ENCODE assay signal across 9 cellular contexts in genomic region chr7:150285849-150286754, GRCh38. TPM values are rescaled to one million over a fixed set of nuclear protein-coding genes. Genes with fewer than 3 reads are reported as not detected.
DNase-seq lines count a peak whose midpoint lies in the region; ATAC-seq and TF ChIP-seq lines count a peak whose summit lies in the region.
"Not testable (repeated sequence)": the region's sequence is repeated elsewhere in the genome, so short reads cannot be mapped to it uniquely, and the experiment has no call there.
"Had no signal": no experiment of that assay in that cellular context is flagged by ENCODE, and none has a peak within 500 bp of the region (broad histone marks: within the 10 kb centered on the region; RNA-seq: fewer than 3 reads in every experiment).

No MANE protein-coding gene starts in this region.

- H3K4me3 ChIP-seq in GM12864 (ENCODE audit: low read depth, low read length); aorta (ENCODE audit: low read length in 2 of 2): not testable (repeated sequence)

- H3K27me3 Mint-ChIP-seq in brain; osteocyte (ENCODE audit: unreplicated experiment): not testable (repeated sequence)

- WGBS in aorta, 2 donors = 26 to 29% methylated on average over 16 of the region's 16 CpGs

- peak overlapping the region in 1 of 5 experiments; percentile 1 for H3K27ac Mint-ChIP-seq in brain
- H3K27ac Mint-ChIP-seq in osteocyte (ENCODE audit: unreplicated experiment) = not testable (repeated sequence)

- not testable (repeated sequence) for H3K36me3 ChIP-seq in aorta (ENCODE audit: control insufficient read depth in 1 of 2, insufficient read depth in 2 of 2, low read length in 1 of 2)

- H3K36me3 Mint-ChIP-seq in brain; osteocyte (ENCODE audit: unreplicated experiment): not testable (repeated sequence)

- H3K27ac ChIP-seq in aorta (ENCODE audit: low read depth in 1 of 2, low read length in 2 of 2) = not testable (repeated sequence)

- peaks cover 10% of the 10 kb centered on the region for H3K4me1 Mint-ChIP-seq in brain
- H3K4me1 Mint-ChIP-seq in osteocyte (ENCODE audit: unreplicated experiment) = not testable (repeated sequence)

- not testable (repeated sequence) for H3K4me3 Mint-ChIP-seq in brain; osteocyte (ENCODE audit: unreplicated experiment)

- not testable (repeated sequence) for H3K9me3 ChIP-seq in aorta (ENCODE audit: control insufficient read depth, low read length)

- not testable (repeated sequence) for H3K4me1 ChIP-seq in aorta (ENCODE audit: control insufficient read depth in 1 of 2, insufficient read depth in 2 of 2, low read length in 2 of 2)

- intact Hi-C loops in left ventricle myocardium superior (cut with micrococcal nuclease) = not testable (repeated sequence)
- intact Hi-C loops in aorta (cut with DNase I) = loop anchor here (5.0 to 10.0 kb wide), 2 partner anchors 99 to 136 kb away; no protein-coding TSS in a partner anchor

- H3K27me3 ChIP-seq in aorta (ENCODE audit: control insufficient read depth in 1 of 2, insufficient read depth in 2 of 2, low read length in 1 of 2) = not testable (repeated sequence)

- H3K9me3 Mint-ChIP-seq in brain; osteocyte (ENCODE audit: unreplicated experiment): not testable (repeated sequence)

- TF ChIP-seq CTCF in GM12864 (IDR thresholded peaks at IDR 0.05; ENCODE audit: low read depth, low read length, missing control alignments) (peak; percentile 45), brain (conservative IDR thresholded peaks at IDR 0.05) (peak; percentile 84), osteocyte (IDR thresholded peaks at IDR 0.05) (peak; percentile 66)

- ATAC-seq in HG03108 (IDR thresholded peaks at IDR 0.05; ENCODE audit: unreplicated experiment) (peak; percentile 60), left ventricle myocardium superior (peak; percentile 94), aorta (ENCODE audit: low FRiP score) (peak; percentile 82)

- not testable (repeated sequence) for DNase-seq in GM12864 (ENCODE audit: low read depth); left ventricle myocardium superior; osteocyte (ENCODE audit: extremely low spot score, unreplicated experiment); aorta
- DNase-seq in NCI-H2196 (lab: John Stamatoyannopoulos, UW; ENCODE audit: unreplicated experiment) = peak; percentile 43
- peak; percentile 25 for DNase-seq in activated CD4-positive, alpha-beta T cell treated with anti-CD3 and anti-CD28 coated beads for 1 hour

RNA-seq across cellular contexts. Expression of gene LRRC61, which starts 37.1 kb away (rescaled TPM):
- polyA plus RNA-seq in brain (ENCODE audit: insufficient read depth, low read depth, low replicate concordance) (90.8 TPM), aorta (1 to 10 TPM in 1 of 2 donors, under 1 TPM in 1; 0.15 to 2.6 TPM)
- total RNA-seq in left ventricle myocardium superior (3.7 TPM), osteocyte (not detected in 2 replicates), aorta (1 to 10 TPM; 2.5 to 2.6 TPM)

RNA-seq across cellular contexts. Expression of gene ACTR3C, which starts 37.2 kb away (rescaled TPM):
- polyA plus RNA-seq in brain (ENCODE audit: insufficient read depth, low read depth, low replicate concordance) (3.0 TPM), aorta (under 1 TPM in 1 of 2 donors, not detected in 1; 0.75 TPM)
- total RNA-seq in left ventricle myocardium superior (4.0 TPM), osteocyte (not detected in 2 replicates), aorta (1 to 10 TPM; 1.2 to 5.2 TPM)

RNA-seq across cellular contexts. Expression of gene RARRES2, which starts 55.3 kb away (rescaled TPM):
- polyA plus RNA-seq in brain (ENCODE audit: insufficient read depth, low read depth, low replicate concordance) (33.0 TPM), aorta (100 to 1,000 TPM in 1 of 2 donors, 10 to 100 TPM in 1; 65.9 to 198 TPM)
- total RNA-seq in left ventricle myocardium superior (18.7 TPM), osteocyte (not detected in 2 replicates), aorta (100 to 1,000 TPM in 1 of 2 donors, 10 to 100 TPM in 1; 73.1 to 121 TPM)
- total RNA-seq: activated CD8-positive, alpha-beta memory T cell treated with anti-CD3 and anti-CD28 coated beads for 36 hours had no signal

Comparison
In these comparisons a context has a peak if more than half of its experiments do, and no peak if none do; other contexts are left out.
1. RNA of gene RARRES2, which starts 55.3 kb away (total RNA-seq): 73.1 to 121 TPM in aorta and 18.7 TPM in left ventricle myocardium superior (single experiment); not detected in osteocyte; every median in the first group is over 10 times any median in the second.
2. Peak in every context shown above with its lines, with median percentiles within 50 percentile points of each other: CTCF ChIP-seq and ATAC-seq.